ENCODE assay signal across 16 cellular contexts in genomic region chr7:131741446-131741845, GRCh38.
DNase-seq lines count a peak whose midpoint lies in the region; ATAC-seq and TF ChIP-seq lines count a peak whose summit lies in the region.
"Had no signal": no experiment of that assay in that cellular context is flagged by ENCODE, and none has a peak within 500 bp of the region (broad histone marks: within the 10 kb centered on the region; RNA-seq: fewer than 3 reads in every experiment).

No MANE protein-coding gene starts in this region.

- DNase-seq in Ammon's horn (ENCODE audit: low spot score) (peak; percentile 25), NCI-H446 treated with DMSO at 0.1 percent for 48 hours (lab: John Stamatoyannopoulos, UW) (peak; percentile 15), coronary artery (ENCODE audit: low spot score) (peak; percentile 62), NCI-H82 treated with DMSO at 0.1 percent for 48 hours (lab: John Stamatoyannopoulos, UW; ENCODE audit: unreplicated experiment) (no peak), NCI-H1092 (lab: John Stamatoyannopoulos, UW) (no peak)
- no peak for DNase-seq in stimulated activated effector memory CD8-positive, alpha-beta T cell treated with anti-CD3 and anti-CD28 coated beads, Interleukin-12 subunit alpha, Interleukin-12 subunit beta, amount 100 ng/mL, for 72 hours (ENCODE audit: low spot score in 2 of 2)
- no peak for DNase-seq in natural killer cell treated with Interleukin-12 subunit alpha and Interleukin-12 subunit beta and Interleukin-15 and Interleukin-18, amount 100 ng/mL, for 72 hours (ENCODE audit: low spot score)
- DNase-seq: 8988T; Calu3; CD8-positive, alpha-beta T cell; GM23248; HCEC 1CT had no signal

- H3K36me3 Mint-ChIP-seq in stimulated activated effector memory CD8-positive, alpha-beta T cell treated with anti-CD3 and anti-CD28 coated beads, Interleukin-12 subunit alpha, Interleukin-12 subunit beta, amount 100 ng/mL, for 72 hours: no peaks in the 10 kb centered on the region
- H3K36me3 Mint-ChIP-seq in natural killer cell treated with Interleukin-12 subunit alpha and Interleukin-12 subunit beta and Interleukin-15 and Interleukin-18, amount 100 ng/mL, for 72 hours: no peaks in the 10 kb centered on the region
- H3K36me3 Mint-ChIP-seq: CD8-positive, alpha-beta T cell had no signal

- no peaks in the 10 kb centered on the region for H3K4me1 Mint-ChIP-seq in stimulated activated effector memory CD8-positive, alpha-beta T cell treated with anti-CD3 and anti-CD28 coated beads, Interleukin-12 subunit alpha, Interleukin-12 subunit beta, amount 100 ng/mL, for 72 hours
- no peaks in the 10 kb centered on the region for H3K4me1 Mint-ChIP-seq in natural killer cell treated with Interleukin-12 subunit alpha and Interleukin-12 subunit beta and Interleukin-15 and Interleukin-18, amount 100 ng/mL, for 72 hours (ENCODE audit: low read depth in 2 of 2)
- H3K4me1 Mint-ChIP-seq: B cell had no signal

- ATAC-seq in stimulated activated effector memory CD8-positive, alpha-beta T cell treated with anti-CD3 and anti-CD28 coated beads, Interleukin-12 subunit alpha, Interleukin-12 subunit beta, amount 100 ng/mL, for 72 hours: peak; percentile 31
- ATAC-seq in natural killer cell treated with Interleukin-12 subunit alpha and Interleukin-12 subunit beta and Interleukin-15 and Interleukin-18, amount 100 ng/mL, for 72 hours: no peak
- ATAC-seq: CD8-positive, alpha-beta T cell; GM12878 had no signal

- H3K27ac Mint-ChIP-seq in stimulated activated effector memory CD8-positive, alpha-beta T cell treated with anti-CD3 and anti-CD28 coated beads, Interleukin-12 subunit alpha, Interleukin-12 subunit beta, amount 100 ng/mL, for 72 hours: no peak overlapping the region
- H3K27ac Mint-ChIP-seq in natural killer cell treated with Interleukin-12 subunit alpha and Interleukin-12 subunit beta and Interleukin-15 and Interleukin-18, amount 100 ng/mL, for 72 hours: no peak overlapping the region
- H3K27ac Mint-ChIP-seq: B cell; CD8-positive, alpha-beta T cell had no signal

- TF ChIP-seq CTCF in coronary artery (IDR thresholded peaks at IDR 0.05): no peak

- H3K4me3 ChIP-seq in coronary artery: no peak overlapping the region
- H3K4me3 ChIP-seq: BLaER1 treated with 17β-estradiol and CSF1 and Interleukin-3, amounts not matched to agents 10 nM and 100 nM; GM12878; GM23248 had no signal

- H3K9me3 Mint-ChIP-seq in stimulated activated effector memory CD8-positive, alpha-beta T cell treated with anti-CD3 and anti-CD28 coated beads, Interleukin-12 subunit alpha, Interleukin-12 subunit beta, amount 100 ng/mL, for 72 hours: no peaks in the 10 kb centered on the region
- H3K9me3 Mint-ChIP-seq in natural killer cell treated with Interleukin-12 subunit alpha and Interleukin-12 subunit beta and Interleukin-15 and Interleukin-18, amount 100 ng/mL, for 72 hours: no peaks in the 10 kb centered on the region
- H3K9me3 Mint-ChIP-seq: CD8-positive, alpha-beta T cell had no signal

- no peak overlapping the region for H3K27ac ChIP-seq in coronary artery
- H3K27ac ChIP-seq: BLaER1 treated with 17β-estradiol and CSF1 and Interleukin-3, amounts not matched to agents 10 nM and 100 nM; GM23248; HL-60 had no signal

- no peak overlapping the region for H3K4me3 Mint-ChIP-seq in stimulated activated effector memory CD8-positive, alpha-beta T cell treated with anti-CD3 and anti-CD28 coated beads, Interleukin-12 subunit alpha, Interleukin-12 subunit beta, amount 100 ng/mL, for 72 hours
- no peak overlapping the region for H3K4me3 Mint-ChIP-seq in natural killer cell treated with Interleukin-12 subunit alpha and Interleukin-12 subunit beta and Interleukin-15 and Interleukin-18, amount 100 ng/mL, for 72 hours
- H3K4me3 Mint-ChIP-seq: B cell; CD8-positive, alpha-beta T cell had no signal

- H3K27me3 Mint-ChIP-seq in natural killer cell treated with Interleukin-12 subunit alpha and Interleukin-12 subunit beta and Interleukin-15 and Interleukin-18, amount 100 ng/mL, for 72 hours: peaks cover 25 to 32% of the 10 kb centered on the region in 2 donors

Comparison
In these comparisons a context has a peak if more than half of its experiments do, and no peak if none do; other contexts are left out.
1. DNase-seq: peak in Ammon's horn (single experiment), NCI-H446 treated with DMSO at 0.1 percent for 48 hours (single experiment) and coronary artery (single experiment); none in stimulated activated effector memory CD8-positive, alpha-beta T cell treated with anti-CD3 and anti-CD28 coated beads, Interleukin-12 subunit alpha, Interleukin-12 subunit beta, amount 100 ng/mL, for 72 hours (0 of 2), NCI-H82 treated with DMSO at 0.1 percent for 48 hours (single experiment), natural killer cell treated with Interleukin-12 subunit alpha and Interleukin-12 subunit beta and Interleukin-15 and Interleukin-18, amount 100 ng/mL, for 72 hours (single experiment) and NCI-H1092 (single experiment).